ENCODE assay signal across 9 cellular contexts in the genomic region with DNA sequence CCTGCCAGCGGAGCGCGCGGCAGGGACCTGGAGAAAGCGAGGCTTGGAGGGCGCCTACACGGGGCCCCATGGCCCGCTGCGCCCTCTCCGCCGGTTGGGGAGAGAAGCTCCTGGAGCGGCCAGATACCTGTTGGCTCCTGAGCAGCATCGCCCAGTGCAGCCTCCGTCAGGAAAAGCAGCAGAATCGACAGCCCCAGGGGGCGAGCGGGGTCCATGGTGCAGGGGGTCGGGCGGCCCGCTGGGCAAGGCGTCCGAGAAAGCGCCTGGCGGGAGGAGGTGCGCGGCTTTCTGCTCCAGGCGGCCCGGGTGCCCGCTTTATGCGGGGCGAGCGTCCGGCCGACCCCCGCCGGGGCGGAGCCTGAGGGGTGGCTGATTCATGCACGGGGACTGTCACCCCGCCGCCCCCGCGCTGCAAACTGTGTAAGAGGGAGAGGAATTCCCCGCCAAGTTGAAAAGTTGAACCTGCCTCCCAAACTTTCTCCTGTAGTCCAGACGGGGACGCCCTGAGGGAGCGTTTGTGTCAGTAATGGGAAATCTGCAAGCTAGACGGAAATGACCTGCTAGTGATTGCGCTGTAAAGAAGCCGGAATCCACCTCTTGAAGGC. TPM values are rescaled to one million over a fixed set of nuclear protein-coding genes. Genes with fewer than 3 reads are reported as not detected.
DNase-seq lines count a peak whose midpoint lies in the region; ATAC-seq, FAIRE-seq and TF ChIP-seq lines count a peak whose summit lies in the region.
"Had no signal": no experiment of that assay in that cellular context is flagged by ENCODE, and none has a peak within 500 bp of the region (broad histone marks: within the 10 kb centered on the region; RNA-seq: fewer than 3 reads in every experiment).

Gene TFPI2, minus strand, starts transcription at position 290 of the 605 bp plus-strand sequence. Its CDS starts 75 bp downstream, at position 215.

- H3K4me1 ChIP-seq in CD4-positive, alpha-beta memory T cell (ENCODE audit: insufficient read depth, low read length): peaks cover 6% of the 10 kb centered on the region
- H3K4me1 ChIP-seq in MM.1S (ENCODE audit: low read length) (no peaks in the 10 kb centered on the region), HepG2 (ENCODE audit: insufficient read depth, low read length) (0 out of 2 replicates have a peak, but pooled peaks cover 5% of the 10 kb centered on the region)

- in situ Hi-C loops in HepG2 (cut with HindIII; ENCODE audit: extremely low pct_ligation_motif_present, low pct_unique_long_range_greater_than_20kb): no loop called here

- ATAC-seq in GM21390 (IDR thresholded peaks at IDR 0.05; ENCODE audit: unreplicated experiment): peak; percentile 53
- ATAC-seq in central memory CD8-positive, alpha-beta T cell (replicated peaks; ENCODE audit: extremely low read depth, poor library complexity, severe bottlenecking): no peak
- ATAC-seq in HepG2: peak; percentile 94
- ATAC-seq in stimulated activated naive CD8-positive, alpha-beta T cell treated with anti-CD3 and anti-CD28 coated beads, Interleukin-15, Interleukin-2, amounts not matched to agents 100 U/mL and 50 U/mL, for 24 hours: peak; percentile 79

- TF ChIP-seq EP300 in HepG2 (IDR thresholded peaks at IDR 0.05; ENCODE audit: low read depth in 2 of 2, low read length in 2 of 2) (no peak), HepG2 (CRISPR knock-in tag; IDR thresholded peaks at IDR 0.05; ENCODE audit: borderline replicate concordance) (no peak)

- H3K79me2 ChIP-seq in MM.1S (ENCODE audit: low read length) (no peaks in the 10 kb centered on the region), HepG2 (ENCODE audit: insufficient read depth, low read length) (no peaks in the 10 kb centered on the region)

- peaks cover 33 to 39% of the 10 kb centered on the region in 2 donors for H3K27me3 Mint-ChIP-seq in CD4-positive, alpha-beta memory T cell
- H3K27me3 Mint-ChIP-seq in central memory CD8-positive, alpha-beta T cell: peaks cover 54% of the 10 kb centered on the region

- no peaks in the 10 kb centered on the region for H3K9me3 ChIP-seq in CD4-positive, alpha-beta memory T cell (ENCODE audit: control insufficient read depth in 1 of 2, low read length in 2 of 2)
- H3K9me3 ChIP-seq in MM.1S (replicated peaks; ENCODE audit: insufficient read depth, low read length) (no peaks in the 10 kb centered on the region), HepG2 (ENCODE audit: low read length) (no peaks in the 10 kb centered on the region)

- H4K20me1 ChIP-seq in MM.1S (ENCODE audit: insufficient read depth, low read length) (no peaks in the 10 kb centered on the region), HepG2 (ENCODE audit: insufficient read depth, low read length) (no peaks in the 10 kb centered on the region)

- no peak for TF ChIP-seq RAD21 in HepG2 (CRISPR knock-in tag; IDR thresholded peaks at IDR 0.05)

- peak within 1 kb of the TSS; percentile 57 for H2AFZ ChIP-seq in MM.1S (ENCODE audit: low read length)
- H2AFZ ChIP-seq in HepG2 (ENCODE audit: low read length): no peak within 1 kb of the TSS

- H3K27me3 ChIP-seq in CD4-positive, alpha-beta memory T cell (ENCODE audit: insufficient read depth, low read length): peaks cover 4% of the 10 kb centered on the region
- no peaks in the 10 kb centered on the region for H3K27me3 ChIP-seq in MM.1S (replicated peaks; ENCODE audit: insufficient read depth, low read length)
- peaks cover 4 to 20% of the 10 kb centered on the region in 2 experiments; a peak in 2 of 5 replicates for H3K27me3 ChIP-seq in HepG2 (ENCODE audit: control insufficient read depth in 1 of 2, insufficient read depth in 2 of 2, low read length in 2 of 2)

- POLR2A ChIA-PET in CD4-positive, alpha-beta memory T cell (lab: Charles Lee; ENCODE audit: partially characterized antibody): no interaction called here
- POLR2A ChIA-PET in HepG2 (lab: Yijun Ruan, JAX): no interaction called here

- H3K4me1 Mint-ChIP-seq in CD4-positive, alpha-beta memory T cell: peaks cover 7 to 16% (median 9%) of the 10 kb centered on the region in 4 donors
- H3K4me1 Mint-ChIP-seq in central memory CD8-positive, alpha-beta T cell: peaks cover 9% of the 10 kb centered on the region

- H3F3A ChIP-seq in MM.1S (ENCODE audit: insufficient read depth, low read length): no peaks in the 10 kb centered on the region

- no peaks in the 10 kb centered on the region for H3K36me3 ChIP-seq in CD4-positive, alpha-beta memory T cell (ENCODE audit: insufficient read depth, low read length)
- H3K36me3 ChIP-seq in MM.1S (replicated peaks; ENCODE audit: insufficient read depth, low read length) (no peaks in the 10 kb centered on the region), HepG2 (replicated peaks in 1 of 2; ENCODE audit: control insufficient read depth in 1 of 2, insufficient read depth in 2 of 2, low read length in 2 of 2) (no peaks in the 10 kb centered on the region)

- no peak for FAIRE-seq in HepG2 (lab: Jason Lieb, UNC)

- H3K4me3 Mint-ChIP-seq in CD4-positive, alpha-beta memory T cell: peak within 1 kb of the TSS in 7 of 8 donors; percentile 25 to 75 (median 62)
- peak within 1 kb of the TSS; percentile 39 for H3K4me3 Mint-ChIP-seq in central memory CD8-positive, alpha-beta T cell

- H3K27ac ChIP-seq in CD4-positive, alpha-beta memory T cell (ENCODE audit: low read depth, low read length): no peak within 1 kb of the TSS
- no peak within 1 kb of the TSS for H3K27ac ChIP-seq in MM.1S (ENCODE audit: low read length)
- H3K27ac ChIP-seq in HepG2 (ENCODE audit: extremely low read length, insufficient read depth, low read length): no peak within 1 kb of the TSS
- H3K27ac ChIP-seq: KMS-11 had no signal

- no peak for TF ChIP-seq POLR2A in HepG2 (IDR thresholded peaks at IDR 0.05; ENCODE audit: insufficient read depth in 1 of 2, low read depth in 2 of 2, low read length in 2 of 2)

- H3K9me3 Mint-ChIP-seq in CD4-positive, alpha-beta memory T cell: peaks cover 0 to 5% (median 0%) of the 10 kb centered on the region in 8 donors
- H3K9me3 Mint-ChIP-seq in central memory CD8-positive, alpha-beta T cell: no peaks in the 10 kb centered on the region

- H3K4me2 ChIP-seq in MM.1S (ENCODE audit: low read depth, low read length) (peak within 1 kb of the TSS; percentile 53), HepG2 (ENCODE audit: low read depth, low read length) (peak within 1 kb of the TSS; percentile 53)
- H3K4me2 ChIP-seq: KMS-11 had no signal

- H3K9me2 ChIP-seq in MM.1S (replicated peaks; ENCODE audit: insufficient read depth, low read length): no peaks in the 10 kb centered on the region

- no TSS peak for BruUV-seq in HepG2 (replicated peaks; lab: Mats Ljungman, UMichigan)

- intact Hi-C loops in CD4-positive, alpha-beta memory T cell (cut with micrococcal nuclease): no loop called here
- intact Hi-C loops in HepG2 (cut with micrococcal nuclease; ENCODE audit: unreplicated experiment): no loop called here

- H3K9ac ChIP-seq in MM.1S (ENCODE audit: low read length): no peak within 1 kb of the TSS
- no peak within 1 kb of the TSS for H3K9ac ChIP-seq in HepG2 (ENCODE audit: insufficient read depth, low read depth, low read length)
- H3K9ac ChIP-seq: KMS-11 had no signal

- DNase-seq in CD4-positive, alpha-beta memory T cell: no peak
- DNase-seq in MM.1S: no peak
- no peak for DNase-seq in central memory CD8-positive, alpha-beta T cell (ENCODE audit: low spot score in 2 of 2)
- DNase-seq in HepG2 (ENCODE audit: low spot score): peak; percentile 2
- peak; percentile 48 for DNase-seq in stimulated activated naive CD8-positive, alpha-beta T cell treated with anti-CD3 and anti-CD28 coated beads, Interleukin-15, Interleukin-2, amounts not matched to agents 100 U/mL and 50 U/mL, for 24 hours
- no peak for DNase-seq in NCI-H1417 treated with DMSO at 0.1 percent for 48 hours (lab: John Stamatoyannopoulos, UW)
- no peak for DNase-seq in OCI-M2 (lab: John Stamatoyannopoulos, UW; ENCODE audit: unreplicated experiment)

- H3K36me3 Mint-ChIP-seq in CD4-positive, alpha-beta memory T cell: no peaks in the 10 kb centered on the region
- H3K36me3 Mint-ChIP-seq in central memory CD8-positive, alpha-beta T cell (ENCODE audit: insufficient read depth): peaks cover 2% of the 10 kb centered on the region

- no peak within 1 kb of the TSS for H3K27ac Mint-ChIP-seq in CD4-positive, alpha-beta memory T cell
- no peak within 1 kb of the TSS for H3K27ac Mint-ChIP-seq in central memory CD8-positive, alpha-beta T cell (ENCODE audit: low read depth)

- 8% methylated on average over 15 of the region's 49 CpGs for WGBS in HepG2 (ENCODE audit: low lambda C conversion rate)

- TF ChIP-seq CTCF in MM.1S (IDR thresholded peaks at IDR 0.05; ENCODE audit: low read length) (no peak), HepG2 (CRISPR knock-in tag; IDR thresholded peaks at IDR 0.05) (no peak)

- CTCF ChIA-PET in CD4-positive, alpha-beta memory T cell (lab: Charles Lee; ENCODE audit: partially characterized antibody): no interaction called here
- CTCF ChIA-PET in HepG2 (lab: Yijun Ruan, JAX; ENCODE audit: low intra/inter-chr PET ratio, low total read pairs): interaction anchor here (0.6 kb wide), 1 partner anchor 9 kb away, joined by 3 read pairs; no protein-coding TSS in a partner anchor

- H3K4me3 ChIP-seq in CD4-positive, alpha-beta memory T cell (ENCODE audit: low read length in 2 of 2): no peak within 1 kb of the TSS
- H3K4me3 ChIP-seq in MM.1S (ENCODE audit: low read length) (peak within 1 kb of the TSS; percentile 47), HepG2 (replicated peaks in 1 of 3; ENCODE audit: insufficient read depth in 1 of 3, low read depth in 2 of 3, low read length in 3 of 3) (peak within 1 kb of the TSS in 2 of 3 experiments; percentile 26 to 52; a peak in 3 of 6 replicates)

RNA-seq across cellular contexts. Expression of gene TFPI2, which starts in this region (rescaled TPM):
- total RNA-seq in CD4-positive, alpha-beta memory T cell: not detected
- not detected for polyA plus RNA-seq in CD4-positive, alpha-beta memory T cell
- total RNA-seq in HepG2 (2016; rRNA removed; fragmentation: Illumina TruSeq; extraction: Trizol): 0.22 and 0.24 TPM in 2 replicates
- total RNA-seq in HepG2 (2016; cell fraction: cytosol; rRNA removed; fragmentation: Illumina TruSeq; extraction: Trizol; ENCODE audit: low read depth): 0.40 TPM in 1 of 2 replicates, not detected in the other
- total RNA-seq in HepG2 (2016; cell fraction: insoluble cytoplasmic fraction; rRNA removed; fragmentation: Illumina TruSeq; extraction: Trizol): 0.16 and 0.37 TPM in 2 replicates
- total RNA-seq in HepG2 (2016; cell fraction: membrane; rRNA removed; fragmentation: Illumina TruSeq; extraction: Trizol): not detected in 2 replicates
- total RNA-seq in HepG2 (2016; cell fraction: nucleus; rRNA removed; fragmentation: Illumina TruSeq; extraction: Trizol): 0.47 and 1.5 TPM in 2 replicates
- polyA plus RNA-seq in HepG2 (2011; rRNA removed): 0.10 and 0.16 TPM in 2 replicates
- 0.13 and 0.17 TPM in 2 replicates for polyA plus RNA-seq in HepG2 (2011; cell fraction: cytosol; rRNA removed)
- not detected in 2 replicates for polyA plus RNA-seq in HepG2 (2011; cell fraction: nucleus; rRNA removed)
- 0.20 TPM in 1 of 2 replicates, not detected in the other for polyA plus RNA-seq in HepG2 (2012)
- 0.19 and 0.36 TPM in 2 replicates for polyA plus RNA-seq in HepG2 (2016; cell fraction: cytosol; fragmentation: Illumina TruSeq; extraction: Trizol; ENCODE audit: low read depth)
- 0.76 and 0.99 TPM in 2 replicates for polyA plus RNA-seq in HepG2 (2016; cell fraction: insoluble cytoplasmic fraction; fragmentation: Illumina TruSeq; extraction: Trizol; ENCODE audit: low read depth)
- polyA plus RNA-seq in HepG2 (2016; cell fraction: membrane; fragmentation: Illumina TruSeq; extraction: Trizol; ENCODE audit: low read depth): 0.44 and 0.47 TPM in 2 replicates
- polyA plus RNA-seq in HepG2 (2016; cell fraction: nucleus; fragmentation: Illumina TruSeq; extraction: Trizol; ENCODE audit: insufficient read depth, low read depth): 0.59 and 1.8 TPM in 2 replicates
- not detected in 2 replicates for polyA minus RNA-seq in HepG2 (2011; rRNA and poly(A)+ RNA removed; ENCODE audit: low replicate concordance)
- polyA minus RNA-seq in HepG2 (2011; cell fraction: cytosol; rRNA and poly(A)+ RNA removed): not detected in 2 replicates
- not detected in 2 replicates for polyA minus RNA-seq in HepG2 (2011; cell fraction: nucleus; rRNA and poly(A)+ RNA removed)

Comparison
In these comparisons a context has a peak if more than half of its experiments do, and no peak if none do; other contexts are left out.
1. DNase-seq: peak in HepG2 (single experiment) and stimulated activated naive CD8-positive, alpha-beta T cell treated with anti-CD3 and anti-CD28 coated beads, Interleukin-15, Interleukin-2, amounts not matched to agents 100 U/mL and 50 U/mL, for 24 hours (single experiment); none in CD4-positive, alpha-beta memory T cell (0 of 5), MM.1S (single experiment), central memory CD8-positive, alpha-beta T cell (0 of 2), NCI-H1417 treated with DMSO at 0.1 percent for 48 hours (single experiment) and OCI-M2 (single experiment).
2. H3K4me3 ChIP-seq: peak in MM.1S (single experiment) and HepG2 (2 of 3); none in CD4-positive, alpha-beta memory T cell (0 of 2).